8 cellular contexts compared by ENCODE assay signal in the genomic region with DNA sequence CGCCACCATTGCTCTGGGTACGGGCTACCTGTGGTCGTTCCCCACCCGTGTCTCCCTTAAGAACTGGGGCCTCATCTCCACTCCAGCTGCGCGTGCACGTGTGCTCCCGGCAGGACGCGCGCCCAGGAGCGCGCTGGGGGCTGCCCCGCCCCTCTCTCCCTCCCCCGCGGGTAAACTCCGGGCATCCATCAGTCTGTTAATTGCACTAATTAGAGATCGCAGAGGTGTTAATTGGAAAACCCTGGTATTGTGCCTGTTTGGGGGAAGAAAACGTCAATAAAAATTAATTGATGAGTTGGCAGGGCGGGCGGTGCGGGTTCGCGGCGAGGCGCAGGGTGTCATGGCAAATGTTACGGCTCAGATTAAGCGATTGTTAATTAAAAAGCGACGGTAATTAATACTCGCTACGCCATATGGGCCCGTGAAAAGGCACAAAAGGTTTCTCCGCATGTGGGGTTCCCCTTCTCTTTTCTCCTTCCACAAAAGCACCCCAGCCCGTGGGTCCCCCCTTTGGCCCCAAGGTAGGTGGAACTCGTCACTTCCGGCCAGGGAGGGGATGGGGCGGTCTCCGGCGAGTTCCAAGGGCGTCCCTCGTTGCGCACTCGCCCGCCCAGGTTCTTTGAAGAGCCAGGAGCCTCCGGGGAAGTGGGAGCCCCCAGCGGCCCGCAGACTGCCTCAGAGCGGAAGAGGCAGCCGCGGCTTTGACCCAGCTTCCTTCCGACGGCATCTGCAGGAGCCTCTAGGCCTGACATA. TPM values are rescaled to one million over a fixed set of nuclear protein-coding genes. Genes with fewer than 3 reads are reported as not detected.
A peak's percentile ranks its signal among the peaks of the same experiment; 100 is the strongest.
DNase-seq lines count a peak whose midpoint lies in the region; ATAC-seq and TF ChIP-seq lines count a peak whose summit lies in the region.

No MANE protein-coding gene starts in this region.

- H3K36me3 ChIP-seq in esophagus (ENCODE audit: control insufficient read depth in 2 of 2, insufficient read depth in 2 of 2, low read length in 1 of 2) = peaks cover 0 to 2% of the 10 kb centered on the region in 2 donors
- no peaks in the 10 kb centered on the region for H3K36me3 ChIP-seq in neutrophil
- peaks cover 3 to 6% (median 3%) of the 10 kb centered on the region in 3 donors for H3K36me3 ChIP-seq in tibial artery

- intact Hi-C loops in tibial artery (cut with DNase I; ENCODE audit: low total_unique reads) = no loop called here

- no peaks in the 10 kb centered on the region for H3K9me3 ChIP-seq in esophagus (ENCODE audit: control insufficient read depth in 2 of 2, insufficient read depth in 1 of 2, low read depth in 1 of 2, low read length in 1 of 2)
- no peaks in the 10 kb centered on the region for H3K9me3 ChIP-seq in neutrophil
- no peaks in the 10 kb centered on the region for H3K9me3 ChIP-seq in tibial artery

- no peaks in the 10 kb centered on the region for H3K27me3 ChIP-seq in esophagus (ENCODE audit: control insufficient read depth in 1 of 2, insufficient read depth in 2 of 2, low read length in 2 of 2)
- peaks cover 54% of the 10 kb centered on the region for H3K27me3 ChIP-seq in neutrophil
- no peaks in the 10 kb centered on the region for H3K27me3 ChIP-seq in tibial artery

- peak; percentile 92 for DNase-seq in KBM-7
- peak; percentile 87 for DNase-seq in activated CD8-positive, alpha-beta memory T cell treated with anti-CD3 and anti-CD28 coated beads, Interleukin-2, amount 50 U/mL, for 1 hour (ENCODE audit: extremely low read depth)
- no peak for DNase-seq in tibial artery
- no peak for DNase-seq in HCEC 1CT
- DNase-seq in NCI-H2196 treated with DMSO at 0.1 percent for 48 hours (lab: John Stamatoyannopoulos, UW; ENCODE audit: unreplicated experiment) = no peak

- ATAC-seq in GM19351 (IDR thresholded peaks at IDR 0.05; ENCODE audit: unreplicated experiment) = peak; percentile 84

- TF ChIP-seq CTCF in neutrophil (IDR thresholded peaks at IDR 0.05) (no peak), tibial artery (IDR thresholded peaks at IDR 0.05) (no peak)

- H3K4me1 ChIP-seq in esophagus (ENCODE audit: control insufficient read depth in 2 of 2, insufficient read depth in 2 of 2, low read length in 1 of 2) (no peaks in the 10 kb centered on the region), neutrophil (ENCODE audit: control insufficient read depth in 1 of 2, insufficient read depth in 1 of 2, low read depth in 1 of 2, low read length in 1 of 2) (peaks cover 14 to 15% of the 10 kb centered on the region in 2 experiments), tibial artery (peaks cover 0 to 33% (median 3%) of the 10 kb centered on the region in 4 donors)

- peak overlapping the region; percentile 33 for H3K4me3 ChIP-seq in esophagus (ENCODE audit: low read depth in 1 of 2, low read length in 2 of 2)
- H3K4me3 ChIP-seq in neutrophil (ENCODE audit: low read depth in 1 of 2, low read length in 1 of 2) = peak overlapping the region; percentile 66 to 69
- peak overlapping the region; percentile 21 to 26 for H3K4me3 ChIP-seq in tibial artery

- 25 to 33% methylated on average over 53 of the region's 53 CpGs for WGBS in esophagus, 2 donors

- in situ Hi-C loops in KBM-7 (cut with MboI; ENCODE audit: low pct_unique_long_range_greater_than_20kb, low sequenced_read_pairs) = no loop called here

- H3K27ac ChIP-seq in esophagus (ENCODE audit: low read depth in 2 of 2, low read length in 1 of 2) = peak overlapping the region in 1 of 2 donors; percentile 5
- peak overlapping the region; percentile 21 for H3K27ac ChIP-seq in neutrophil
- no peak overlapping the region for H3K27ac ChIP-seq in tibial artery

RNA-seq across cellular contexts. Expression of gene FOXP4, which starts 14.4 kb away (rescaled TPM):
- 1 to 10 TPM; 6.6 to 8.4 TPM for polyA plus RNA-seq in esophagus

Comparison
In these comparisons a context has a peak if more than half of its experiments do, and no peak if none do; other contexts are left out.
1. DNase-seq: peak in KBM-7 (single experiment) and activated CD8-positive, alpha-beta memory T cell treated with anti-CD3 and anti-CD28 coated beads, Interleukin-2, amount 50 U/mL, for 1 hour (single experiment); none in tibial artery (0 of 2), HCEC 1CT (single experiment) and NCI-H2196 treated with DMSO at 0.1 percent for 48 hours (single experiment).
2. Peak in every context shown above with its lines, with median percentiles within 50 percentile points of each other: H3K4me3 ChIP-seq.